Comparison of ENCODE assay signal across 1 cellular context in genomic region chr21:21463456-21463855, GRCh38.
TF ChIP-seq lines count a peak whose summit lies in the region.

No MANE protein-coding gene starts in this region.

TF ChIP-seq in H1, 55 proteins besides CTCF, POLR2A, EP300 and RAD21 (continued from another document):
- TF ChIP-seq CHD7 (IDR thresholded peaks at IDR 0.05; ENCODE audit: insufficient replicate concordance, low read length) (no peak), SP4 (IDR thresholded peaks at IDR 0.05; ENCODE audit: low read length) (no peak), MAFK (IDR thresholded peaks at IDR 0.05; ENCODE audit: low read depth, low read length) (no peak), JUND (IDR thresholded peaks at IDR 0.05; ENCODE audit: low read length) (no peak), RXRA (IDR thresholded peaks at IDR 0.05; ENCODE audit: insufficient read depth, low read depth, low read length) (no peak), BRCA1 (IDR thresholded peaks at IDR 0.05; ENCODE audit: low read depth, low read length) (no peak), HDAC2 (IDR thresholded peaks at IDR 0.05; ENCODE audit: borderline replicate concordance in 1 of 2, low read depth in 2 of 2, low read length in 2 of 2) (no peak), USF2 (IDR thresholded peaks at IDR 0.05; ENCODE audit: low read length) (no peak), SP1 (IDR thresholded peaks at IDR 0.05; ENCODE audit: low read depth, low read length) (no peak), TEAD4 (IDR thresholded peaks at IDR 0.05; ENCODE audit: low read depth, low read length) (no peak)
